ENCODE assay signal across 10 cellular contexts in genomic region chr13:73223372-73223781, GRCh38.
A peak's percentile ranks its signal among the peaks of the same experiment; 100 is the strongest.
DNase-seq lines count a peak whose midpoint lies in the region; ATAC-seq, FAIRE-seq and TF ChIP-seq lines count a peak whose summit lies in the region.
"Had no signal": no experiment of that assay in that cellular context is flagged by ENCODE, and none has a peak within 500 bp of the region (broad histone marks: within the 10 kb centered on the region; RNA-seq: fewer than 3 reads in every experiment).

No MANE protein-coding gene starts in this region.

- H3K4me3 ChIP-seq in GM12878, result no peak overlapping the region
- H3K4me3 ChIP-seq in foreskin fibroblast (ENCODE audit: low read depth in 1 of 2, low read length in 2 of 2), result no peak overlapping the region

- H3K27me3 Mint-ChIP-seq in progenitor cell of endocrine pancreas, result no peaks in the 10 kb centered on the region

- H3K79me2 ChIP-seq in GM12878 (ENCODE audit: control insufficient read depth, insufficient read depth, low read length), result no peaks in the 10 kb centered on the region

- H3K27ac ChIP-seq in GM12878 (ENCODE audit: control insufficient read depth, insufficient read depth), result no peak overlapping the region

- ATAC-seq in GM18909 (IDR thresholded peaks at IDR 0.05; ENCODE audit: poor library complexity, unreplicated experiment) (peak; percentile 98), GM21526 (IDR thresholded peaks at IDR 0.05; ENCODE audit: low FRiP score, unreplicated experiment) (peak; percentile 96), HG03378 (IDR thresholded peaks at IDR 0.05; ENCODE audit: unreplicated experiment) (peak; percentile 70), GM12878 (peak; percentile 97), GM18519 (IDR thresholded peaks at IDR 0.05; ENCODE audit: low FRiP score, unreplicated experiment) (no peak)

- POLR2A ChIA-PET in GM12878 (lab: Charles Lee), result no interaction called here

- H3K4me2 ChIP-seq in GM12878 (ENCODE audit: control insufficient read depth, insufficient read depth), result no peak overlapping the region
- H3K4me2 ChIP-seq: SK-N-SH had no signal

- CTCF ChIA-PET in GM12878 (lab: Yijun Ruan, JAX), result no interaction called here

- H3K9me3 ChIP-seq in GM12878 (replicated peaks; ENCODE audit: control insufficient read depth, insufficient read depth, low read length), result no peaks in the 10 kb centered on the region
- H3K9me3 ChIP-seq: SK-N-SH had no signal

- H3K36me3 Mint-ChIP-seq in progenitor cell of endocrine pancreas (ENCODE audit: insufficient read depth), result no peaks in the 10 kb centered on the region

- TF ChIP-seq CTCF in GM12878 (IDR thresholded peaks at IDR 0.05 in 2 of 3, conservative IDR thresholded peaks at IDR 0.05 in 1 of 3; ENCODE audit: control insufficient read depth in 2 of 3, extremely low read depth in 1 of 3, insufficient read depth in 1 of 3, low read depth in 3 of 3, low read length in 3 of 3) (no peak), progenitor cell of endocrine pancreas (IDR thresholded peaks at IDR 0.05; ENCODE audit: unreplicated experiment) (no peak), foreskin fibroblast (IDR thresholded peaks at IDR 0.05; ENCODE audit: low read depth, low read length) (no peak)

- H2AFZ ChIP-seq in GM12878 (ENCODE audit: control insufficient read depth, low read depth, low read length), result no peak overlapping the region

- 9% methylated on average over 5 of the region's 5 CpGs for WGBS in GM12878 (ENCODE audit: insufficient coverage, insufficient replicate concordance, low lambda C conversion rate, missing lambda C conversion rate)

- no peak for TF ChIP-seq POLR2A in GM12878 (IDR thresholded peaks at IDR 0.05; ENCODE audit: low read depth, low read length)

- DNase-seq in GM12878 (ENCODE audit: low read depth, low spot score) (peak; percentile 34), progenitor cell of endocrine pancreas (ENCODE audit: low spot score, unreplicated experiment) (no peak), foreskin fibroblast (no peak)
- DNase-seq: Kasumi-1, occipital lobe, SK-N-SH had no signal

- SMC1A ChIA-PET in GM12878 (lab: Charles Lee; ENCODE audit: uncharacterized antibody, unreplicated experiment), result no interaction called here

- no peaks in the 10 kb centered on the region for H3K36me3 ChIP-seq in GM12878 (ENCODE audit: control insufficient read depth in 2 of 2, insufficient read depth in 2 of 2, low read length in 1 of 2)

- H3K27ac Mint-ChIP-seq in progenitor cell of endocrine pancreas, result no peak overlapping the region

- no peak for TF ChIP-seq EP300 in GM12878 (IDR thresholded peaks at IDR 0.05; ENCODE audit: borderline replicate concordance in 1 of 2, control insufficient read depth in 1 of 2, low read depth in 2 of 2, low read length in 2 of 2)

- RAD21 ChIA-PET in GM12878 (lab: Charles Lee; ENCODE audit: unreplicated experiment), result no interaction called here

- H3K4me3 Mint-ChIP-seq in progenitor cell of endocrine pancreas (ENCODE audit: low read depth), result no peak overlapping the region

- BruUV-seq in GM12878 (replicated peaks; lab: Mats Ljungman, UMichigan), result no TSS peak

- intact Hi-C loops in GM12878 (cut with micrococcal nuclease; ENCODE audit: unreplicated experiment), result loop anchor here (10.0 kb wide), 1 partner anchor 481 kb away; no protein-coding TSS in a partner anchor

- H3K27me3 ChIP-seq in GM12878 (replicated peaks in 1 of 2; ENCODE audit: control insufficient read depth in 2 of 2, insufficient read depth in 2 of 2, low read length in 1 of 2), result no peaks in the 10 kb centered on the region; a peak in 1 of 4 replicates

- no peaks in the 10 kb centered on the region for H3K9me3 Mint-ChIP-seq in progenitor cell of endocrine pancreas (ENCODE audit: low read depth)

- no peak overlapping the region for H3K9ac ChIP-seq in GM12878 (ENCODE audit: control insufficient read depth, insufficient read depth, low read length)
- H3K9ac ChIP-seq: SK-N-SH had no signal

- no peak for TF ChIP-seq RAD21 in GM12878 (IDR thresholded peaks at IDR 0.05; ENCODE audit: insufficient read depth, low read depth, low read length)

- peaks cover 18% of the 10 kb centered on the region for H3K4me1 Mint-ChIP-seq in progenitor cell of endocrine pancreas (ENCODE audit: low read depth)

- H3K4me1 ChIP-seq in GM12878 (ENCODE audit: control insufficient read depth, insufficient read depth, low read length), result peaks cover 5% of the 10 kb centered on the region

- no peaks in the 10 kb centered on the region for H4K20me1 ChIP-seq in GM12878 (ENCODE audit: control insufficient read depth, insufficient read depth)

- FAIRE-seq in GM12878 (lab: Jason Lieb, UNC), result no peak

- in situ Hi-C loops in GM12878 (cut with MboI), result no loop called here

TF ChIP-seq in GM12878, 131 proteins besides CTCF, POLR2A, EP300 and RAD21:
- TF ChIP-seq TCF12 (IDR thresholded peaks at IDR 0.05; ENCODE audit: low read depth, low read length), result no peak
- 0 out of 2 replicates have a peak, but pooled peaks have one; percentile 14 for TF ChIP-seq YY1 (IDR thresholded peaks at IDR 0.05; ENCODE audit: low read depth, low read length)
- TF ChIP-seq RUNX3 (IDR thresholded peaks at IDR 0.05; ENCODE audit: low read length), result peak; percentile 80
- TF ChIP-seq KLF5 (IDR thresholded peaks at IDR 0.05; ENCODE audit: partially characterized antibody), result no peak
- TF ChIP-seq PAX5 (IDR thresholded peaks at IDR 0.05; ENCODE audit: borderline replicate concordance, low read depth, low read length), result 0 out of 2 replicates have a peak, but pooled peaks have one; percentile 17
- TF ChIP-seq IKZF1 (conservative IDR thresholded peaks at IDR 0.05), result peak; percentile 41; the same call in 1 of the 2 replicates
- peak; percentile 92 for TF ChIP-seq NR2F1 (conservative IDR thresholded peaks at IDR 0.05)
- TF ChIP-seq STAT3 (IDR thresholded peaks at IDR 0.05; ENCODE audit: low read depth, low read length), result no peak
- TF ChIP-seq IKZF2 (IDR thresholded peaks at IDR 0.05), result peak in 1 of 2 experiments; percentile 40; a peak in 1 of 4 replicates
TF ChIP-seq in GM12878: peak in this region for 6.
